ENCODE assay signal across 8 cellular contexts in the genomic region with DNA sequence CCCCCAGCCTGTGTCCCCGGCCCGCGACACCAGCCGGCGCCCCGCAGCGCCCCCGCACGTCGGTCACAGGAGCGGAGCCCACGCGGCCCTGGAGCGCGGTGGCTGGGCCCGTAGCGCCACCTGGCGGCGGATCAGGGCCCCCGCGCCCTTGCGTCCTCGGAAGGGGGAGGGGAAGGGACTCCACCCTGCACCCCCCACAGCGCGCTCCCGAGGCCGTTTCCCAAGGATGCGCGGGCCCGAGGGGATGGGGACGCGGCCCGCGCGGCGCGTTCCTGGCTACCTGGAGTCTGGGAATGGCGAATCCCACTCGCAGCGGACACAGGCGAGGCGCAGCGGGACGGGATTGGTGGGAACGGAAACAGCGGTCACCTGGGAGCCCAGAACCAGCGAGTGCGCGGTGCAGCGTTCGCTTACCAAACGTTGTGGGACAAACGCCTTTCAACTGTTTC. TPM values are rescaled to one million over a fixed set of nuclear protein-coding genes. Genes with fewer than 3 reads are reported as not detected.
DNase-seq lines count a peak whose midpoint lies in the region; ATAC-seq and TF ChIP-seq lines count a peak whose summit lies in the region.

No MANE protein-coding gene starts in this region.

- H3K4me3 ChIP-seq in duodenal mucosa (ENCODE audit: low read depth in 1 of 2, low read length in 2 of 2) (peak overlapping the region; percentile 77 to 81), lung (peak overlapping the region; percentile 34)

- peak; percentile 82 for ATAC-seq in HG02938 (IDR thresholded peaks at IDR 0.05; ENCODE audit: unreplicated experiment)
- ATAC-seq in lung (ENCODE audit: insufficient read depth, low FRiP score) = peak; percentile 93

- DNase-seq in NCI-H2029 (lab: John Stamatoyannopoulos, UW) (peak; percentile 39), NCI-H2029 treated with DMSO at 0.1 percent for 48 hours (lab: John Stamatoyannopoulos, UW) (no peak), NCI-H2196 (lab: John Stamatoyannopoulos, UW; ENCODE audit: unreplicated experiment) (peak; percentile 59), lung (ENCODE audit: low spot score) (peak; percentile 52)
- peak; percentile 73 for DNase-seq in activated CD4-positive, alpha-beta T cell treated with anti-CD3 and anti-CD28 coated beads, Interleukin-2, amount 50 U/mL, for 1 hour
- DNase-seq in stimulated activated CD4-positive, alpha-beta T cell treated with anti-CD3 and anti-CD28 coated beads, TNF-alpha, amount 100 ng/mL, for 4 hours (ENCODE audit: low read depth in 3 of 3) = peak; percentile 60 to 68 (median 67)

- no peaks in the 10 kb centered on the region for H3K9me3 ChIP-seq in duodenal mucosa (ENCODE audit: control insufficient read depth in 1 of 2, low read length in 2 of 2)
- peaks cover 0 to 9% of the 10 kb centered on the region in 2 donors for H3K9me3 ChIP-seq in lung (ENCODE audit: control insufficient read depth in 2 of 2, insufficient read depth in 1 of 2, low read length in 1 of 2)

- H3K9ac ChIP-seq in duodenal mucosa (ENCODE audit: low read depth in 1 of 2, low read length in 2 of 2) = peak overlapping the region in 1 of 2 donors; percentile 26

- TF ChIP-seq CTCF in lung (IDR thresholded peaks at IDR 0.05; ENCODE audit: control extremely low read depth, extremely low read depth) = peak; percentile 92

- WGBS in lung, 2 donors = 2% methylated on average over 30 to 53 of the region's 53 CpGs

- H3K27me3 ChIP-seq in duodenal mucosa (ENCODE audit: control insufficient read depth in 1 of 2, insufficient read depth in 2 of 2, low read length in 2 of 2) (peaks cover 2 to 4% of the 10 kb centered on the region in 2 donors), lung (ENCODE audit: control insufficient read depth, insufficient read depth) (peaks cover 4% of the 10 kb centered on the region)

- no peaks in the 10 kb centered on the region for H3K36me3 ChIP-seq in duodenal mucosa (ENCODE audit: control insufficient read depth in 1 of 2, insufficient read depth in 2 of 2, low read length in 2 of 2)
- no peaks in the 10 kb centered on the region for H3K36me3 ChIP-seq in lung (ENCODE audit: control insufficient read depth in 2 of 2, insufficient read depth in 2 of 2, low read length in 2 of 2)

- H3K4me1 ChIP-seq in duodenal mucosa (ENCODE audit: control insufficient read depth in 1 of 2, insufficient read depth in 2 of 2, low read length in 2 of 2) = peaks cover 0 to 5% of the 10 kb centered on the region in 2 donors
- peaks cover 0 to 5% of the 10 kb centered on the region in 2 donors for H3K4me1 ChIP-seq in lung (ENCODE audit: control insufficient read depth in 2 of 2, insufficient read depth in 2 of 2, low read length in 2 of 2)

- H3K27ac ChIP-seq in duodenal mucosa (ENCODE audit: low read depth, low read length) (no peak overlapping the region), lung (ENCODE audit: low read depth in 1 of 2, low read length in 1 of 2) (no peak overlapping the region)

RNA-seq across cellular contexts. Expression of a gene that starts 23.8 kb away (rescaled TPM):
- total RNA-seq in lung = 1 to 10 TPM; 2.8 to 8.6 TPM
- polyA plus RNA-seq in lung = 1 to 10 TPM; 1.0 to 1.4 TPM
